1 cellular context compared by ENCODE assay signal in the genomic region with DNA sequence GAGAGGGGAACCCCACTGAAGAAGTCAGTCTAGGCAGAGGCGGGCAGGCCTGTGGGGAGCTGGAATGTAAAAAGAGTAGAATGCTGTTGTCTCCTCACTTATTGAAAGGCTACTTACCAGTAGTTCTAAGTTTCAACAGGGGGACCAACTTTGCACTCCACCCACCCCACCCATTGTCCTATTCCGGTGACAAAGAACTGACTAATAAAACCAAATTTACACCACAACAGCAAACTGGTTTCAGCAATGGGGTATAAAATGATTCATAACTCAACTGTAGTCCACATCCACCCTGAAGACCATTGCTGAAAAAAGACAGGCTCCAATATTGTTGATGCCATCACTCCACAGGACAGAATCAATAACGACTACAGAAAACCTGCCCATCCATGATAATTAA.
TF ChIP-seq lines count a peak whose summit lies in the region.

No MANE protein-coding gene starts in this region.

TF ChIP-seq in GM23338, 12 proteins besides CTCF, POLR2A, EP300 and RAD21 (continued from another document):
- TF ChIP-seq, protein P1, sequence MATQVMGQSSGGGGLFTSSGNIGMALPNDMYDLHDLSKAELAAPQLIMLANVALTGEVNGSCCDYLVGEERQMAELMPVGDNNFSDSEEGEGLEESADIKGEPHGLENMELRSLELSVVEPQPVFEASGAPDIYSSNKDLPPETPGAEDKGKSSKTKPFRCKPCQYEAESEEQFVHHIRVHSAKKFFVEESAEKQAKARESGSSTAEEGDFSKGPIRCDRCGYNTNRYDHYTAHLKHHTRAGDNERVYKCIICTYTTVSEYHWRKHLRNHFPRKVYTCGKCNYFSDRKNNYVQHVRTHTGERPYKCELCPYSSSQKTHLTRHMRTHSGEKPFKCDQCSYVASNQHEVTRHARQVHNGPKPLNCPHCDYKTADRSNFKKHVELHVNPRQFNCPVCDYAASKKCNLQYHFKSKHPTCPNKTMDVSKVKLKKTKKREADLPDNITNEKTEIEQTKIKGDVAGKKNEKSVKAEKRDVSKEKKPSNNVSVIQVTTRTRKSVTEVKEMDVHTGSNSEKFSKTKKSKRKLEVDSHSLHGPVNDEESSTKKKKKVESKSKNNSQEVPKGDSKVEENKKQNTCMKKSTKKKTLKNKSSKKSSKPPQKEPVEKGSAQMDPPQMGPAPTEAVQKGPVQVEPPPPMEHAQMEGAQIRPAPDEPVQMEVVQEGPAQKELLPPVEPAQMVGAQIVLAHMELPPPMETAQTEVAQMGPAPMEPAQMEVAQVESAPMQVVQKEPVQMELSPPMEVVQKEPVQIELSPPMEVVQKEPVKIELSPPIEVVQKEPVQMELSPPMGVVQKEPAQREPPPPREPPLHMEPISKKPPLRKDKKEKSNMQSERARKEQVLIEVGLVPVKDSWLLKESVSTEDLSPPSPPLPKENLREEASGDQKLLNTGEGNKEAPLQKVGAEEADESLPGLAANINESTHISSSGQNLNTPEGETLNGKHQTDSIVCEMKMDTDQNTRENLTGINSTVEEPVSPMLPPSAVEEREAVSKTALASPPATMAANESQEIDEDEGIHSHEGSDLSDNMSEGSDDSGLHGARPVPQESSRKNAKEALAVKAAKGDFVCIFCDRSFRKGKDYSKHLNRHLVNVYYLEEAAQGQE (IDR thresholded peaks at IDR 0.05; ENCODE audit: unreplicated experiment) = no peak
